1 cellular context compared by ENCODE assay signal in the genomic region with DNA sequence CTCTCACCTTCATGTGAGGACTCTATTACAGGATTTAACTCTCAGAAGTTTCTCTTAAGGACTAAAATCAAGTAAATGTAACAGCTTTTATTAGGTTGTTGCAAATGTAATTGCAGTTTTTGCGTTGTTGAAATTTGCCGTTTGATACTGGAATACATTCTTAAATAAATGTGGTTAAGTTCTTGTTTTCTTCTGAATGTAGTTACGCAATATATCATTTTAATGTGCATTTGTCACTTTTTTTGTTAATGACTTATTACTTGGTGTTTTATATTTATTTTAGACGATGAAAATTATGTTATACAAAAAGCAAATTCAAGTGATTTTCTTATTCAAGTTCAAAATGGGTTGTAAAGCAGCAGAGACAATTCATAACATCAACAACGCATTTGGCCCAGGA.
TF ChIP-seq lines count a peak whose summit lies in the region.

No MANE protein-coding gene starts in this region.

TF ChIP-seq in K562, 482 proteins besides CTCF, POLR2A, EP300 and RAD21 (continued from another document):
- TF ChIP-seq ZNF695 (CRISPR knock-in tag; IDR thresholded peaks at IDR 0.05) = no peak
- no peak for TF ChIP-seq SMARCA5 (IDR thresholded peaks at IDR 0.05)
- TF ChIP-seq POLR3A (IDR thresholded peaks at IDR 0.05; ENCODE audit: borderline replicate concordance, extremely low read depth, insufficient read depth, insufficient read length) = no peak
- TF ChIP-seq MEF2A (IDR thresholded peaks at IDR 0.05; ENCODE audit: control insufficient read depth, low read depth, low read length) = no peak
- no peak for TF ChIP-seq ZNF23 (CRISPR knock-in tag; IDR thresholded peaks at IDR 0.05)
- TF ChIP-seq, protein P1, sequence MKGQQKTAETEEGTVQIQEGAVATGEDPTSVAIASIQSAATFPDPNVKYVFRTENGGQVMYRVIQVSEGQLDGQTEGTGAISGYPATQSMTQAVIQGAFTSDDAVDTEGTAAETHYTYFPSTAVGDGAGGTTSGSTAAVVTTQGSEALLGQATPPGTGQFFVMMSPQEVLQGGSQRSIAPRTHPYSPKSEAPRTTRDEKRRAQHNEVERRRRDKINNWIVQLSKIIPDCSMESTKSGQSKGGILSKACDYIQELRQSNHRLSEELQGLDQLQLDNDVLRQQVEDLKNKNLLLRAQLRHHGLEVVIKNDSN (CRISPR knock-in tag; IDR thresholded peaks at IDR 0.05) = no peak
- no peak for TF ChIP-seq ZNF316 (IDR thresholded peaks at IDR 0.05)
- peak; percentile 83 for TF ChIP-seq CEBPB (tag; IDR thresholded peaks at IDR 0.05)
